ENCODE assay signal across 26 cellular contexts in the genomic region with DNA sequence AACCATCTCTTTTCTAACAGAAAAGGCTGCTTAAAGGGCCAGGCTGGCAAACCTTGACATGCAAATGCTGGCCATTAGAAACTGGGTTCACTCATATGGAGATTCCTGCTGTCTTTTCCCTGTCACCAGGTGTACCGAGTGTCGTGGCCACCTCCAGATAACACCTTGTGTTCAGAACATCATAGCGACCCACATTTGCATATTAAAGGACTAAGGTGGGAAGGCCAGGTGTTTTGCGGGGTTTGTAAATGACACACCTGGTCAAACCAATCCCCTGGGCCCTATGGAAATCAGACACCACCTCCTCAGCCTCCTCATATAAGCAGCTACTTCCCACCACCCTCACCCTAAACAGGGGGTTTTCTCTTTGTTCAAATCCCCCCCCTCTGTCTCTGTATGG. TPM values are rescaled to one million over a fixed set of nuclear protein-coding genes. Genes with fewer than 3 reads are reported as not detected.
"Had no signal": no experiment of that assay in that cellular context is flagged by ENCODE, and none has a peak within 500 bp of the region (broad histone marks: within the 10 kb centered on the region; RNA-seq: fewer than 3 reads in every experiment).

No MANE protein-coding gene starts in this region.

- H3K4me1 ChIP-seq: lower lobe of right lung, pancreas, right lobe of liver, stomach, vagina had no signal

- H3K27ac ChIP-seq: lower lobe of right lung, neutrophil, pancreas, right lobe of liver, stomach, vagina, WERI-Rb-1 had no signal

- H3K36me3 ChIP-seq: lower lobe of right lung, neutrophil, pancreas, right lobe of liver, stomach, vagina had no signal

- FAIRE-seq: bronchial epithelial cell, endometrium, keratinocyte, pancreas, small intestine had no signal

- H3K9me3 ChIP-seq: lower lobe of right lung, neutrophil, pancreas, right lobe of liver, stomach, vagina had no signal

- DNase-seq: activated CD4-positive, alpha-beta T cell treated with anti-CD3 and anti-CD28 coated beads, Interleukin-2, amount 50 U/mL, for 4 hours; activated gamma-delta T cell treated with Interleukin-2 at 50 U/mL for 16 hours; cerebellar nuclear complex; cortex of kidney; erythroblast; foreskin melanocyte; glutamatergic neuron; hippocampal formation; lower lobe of right lung; pancreas; right lobe of liver; small intestine; stimulated activated CD4-positive, alpha-beta T cell treated with anti-CD3 and anti-CD28 coated beads, Interleukin-4, amount 100 ng/mL, for 1 hour; stomach; trophoblast cell; WERI-Rb-1 had no signal

- ATAC-seq: lower lobe of right lung; natural killer cell treated with Interleukin-12 subunit alpha and Interleukin-12 subunit beta and Interleukin-15 and Interleukin-18, amount 100 ng/mL, for 72 hours; pancreas; right lobe of liver had no signal

- H3K27me3 ChIP-seq: right lobe of liver, vagina had no signal

- H3K4me3 ChIP-seq: lower lobe of right lung, pancreas, right lobe of liver, stomach, vagina had no signal

RNA-seq across cellular contexts. Expression of a gene that starts 2.5 kb away (rescaled TPM):
- total RNA-seq: activated CD8-positive, alpha-beta memory T cell treated with anti-CD3 and anti-CD28 coated beads for 36 hours; activated T-helper 1 cell treated with anti-CD3 and anti-CD28 coated beads, Interleukin-12 subunit alpha, Interleukin-12 subunit beta, Interleukin-2, Interleukin-4 antibody, amounts not matched to agents 30 ng/mL and 10 ng/mL and 1 ng/mL, durations not matched to agents 14 hours and 24 hours and 36 hours; bronchial epithelial cell; lower lobe of right lung; mesenteric fat pad; natural killer cell treated with Interleukin-12 subunit alpha and Interleukin-12 subunit beta and Interleukin-15 and Interleukin-18, amount 100 ng/mL, for 72 hours; pancreas; right lobe of liver; stomach; temporal lobe; vagina had no signal

RNA-seq across cellular contexts. Expression of a gene that starts 6.8 kb away (rescaled TPM):
- total RNA-seq: mesenteric fat pad had no signal
